13 cellular contexts compared by ENCODE assay signal in the genomic region with DNA sequence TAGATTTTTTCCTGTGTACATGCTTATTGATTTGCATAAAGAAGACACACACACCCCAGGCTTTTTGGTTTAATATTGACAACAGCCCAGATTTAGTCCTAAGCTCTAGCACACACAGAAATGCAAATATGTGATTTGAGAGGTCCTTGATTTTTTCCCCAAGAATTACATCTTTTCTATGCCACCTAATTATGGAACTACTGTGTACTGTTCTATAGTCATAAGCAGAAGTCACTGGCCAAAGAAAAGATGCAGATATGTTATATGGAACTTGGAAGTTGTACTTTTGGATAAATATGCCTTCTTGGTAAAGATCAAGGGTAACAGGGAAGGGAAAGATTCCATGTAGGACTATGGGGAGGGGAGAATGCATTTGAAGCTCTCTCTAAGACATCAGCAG.
DNase-seq lines count a peak whose midpoint lies in the region; ATAC-seq, FAIRE-seq and TF ChIP-seq lines count a peak whose summit lies in the region.
"Had no signal": no experiment of that assay in that cellular context is flagged by ENCODE, and none has a peak within 500 bp of the region (broad histone marks: within the 10 kb centered on the region; RNA-seq: fewer than 3 reads in every experiment).

No MANE protein-coding gene starts in this region.

- H3K4me3 ChIP-seq in OCI-LY7 (ENCODE audit: low read depth, low read length, poor library complexity, severe bottlenecking) (peak overlapping the region; percentile 14), transverse colon (no peak overlapping the region)

- FAIRE-seq in urothelium cell line (lab: Jason Lieb, UNC), result no peak

- no peak for DNase-seq in activated CD8-positive, alpha-beta memory T cell treated with anti-CD3 and anti-CD28 coated beads, Interleukin-2, amount 10 ng/mL, durations not matched to agents 7 days and 5 days
- no peak for DNase-seq in activated CD8-positive, alpha-beta memory T cell treated with anti-CD3 and anti-CD28 coated beads, Interleukin-2, amount 50 U/mL, for 48 hours
- DNase-seq in OCI-LY7 (ENCODE audit: low spot score) (no peak), transverse colon (no peak), A172 (ENCODE audit: low spot score) (no peak), urothelium cell line (ENCODE audit: low spot score) (no peak), HT-29 (ENCODE audit: low spot score) (no peak)
- DNase-seq: 8988T, EL, foreskin fibroblast, KBM-7, NCI-H510A had no signal

- H3K4me3 Mint-ChIP-seq in activated CD8-positive, alpha-beta memory T cell treated with anti-CD3 and anti-CD28 coated beads, Interleukin-2, amount 10 ng/mL, durations not matched to agents 7 days and 5 days, result peak overlapping the region; percentile 67

- no peaks in the 10 kb centered on the region for H3K36me3 ChIP-seq in OCI-LY7 (ENCODE audit: insufficient read depth, low read length)
- no peaks in the 10 kb centered on the region for H3K36me3 ChIP-seq in transverse colon

- intact Hi-C loops in OCI-LY7 (cut with micrococcal nuclease; ENCODE audit: unreplicated experiment), result no loop called here
- intact Hi-C loops in transverse colon (cut with DNase I; ENCODE audit: low total_unique reads), result no loop called here

- H3K4me2 ChIP-seq in OCI-LY7 (ENCODE audit: low read length), result peak overlapping the region; percentile 51

- no peak for TF ChIP-seq EP300 in transverse colon (IDR thresholded peaks at IDR 0.05; ENCODE audit: low read depth)

- no TSS peak for BruUV-seq in OCI-LY7 (replicated peaks; lab: Mats Ljungman, UMichigan)

- no peak for TF ChIP-seq CTCF in OCI-LY7 (conservative IDR thresholded peaks at IDR 0.05; ENCODE audit: low read length)
- no peak for TF ChIP-seq CTCF in transverse colon (IDR thresholded peaks at IDR 0.05)

- ATAC-seq in activated CD8-positive, alpha-beta memory T cell treated with anti-CD3 and anti-CD28 coated beads, Interleukin-2, amount 10 ng/mL, durations not matched to agents 7 days and 5 days, result no peak
- peak; percentile 23 for ATAC-seq in HG02938 (IDR thresholded peaks at IDR 0.05; ENCODE audit: unreplicated experiment)

- in situ Hi-C loops in transverse colon (cut with MboI; ENCODE audit: low pct_ligation_motif_present in 1 of 4, low pct_unique_long_range_greater_than_20kb in 1 of 4, low sequenced_read_pairs in 3 of 4), result no loop called here

- H3K79me2 ChIP-seq in OCI-LY7 (ENCODE audit: insufficient read depth, low read depth, low read length), result no peaks in the 10 kb centered on the region

- no peaks in the 10 kb centered on the region for H3K9me3 ChIP-seq in OCI-LY7 (ENCODE audit: low read length)
- H3K9me3 ChIP-seq in transverse colon, result no peaks in the 10 kb centered on the region

- H3K36me3 Mint-ChIP-seq in activated CD8-positive, alpha-beta memory T cell treated with anti-CD3 and anti-CD28 coated beads, Interleukin-2, amount 10 ng/mL, durations not matched to agents 7 days and 5 days, result peaks cover 7% of the 10 kb centered on the region

- H3K4me1 ChIP-seq in OCI-LY7 (ENCODE audit: insufficient read depth, low read length, poor library complexity, severe bottlenecking), result peaks cover 9% of the 10 kb centered on the region
- H3K4me1 ChIP-seq in transverse colon, result peaks cover 14 to 53% (median 26%) of the 10 kb centered on the region in 4 donors

- H2AFZ ChIP-seq in OCI-LY7 (ENCODE audit: low read length), result peak overlapping the region; percentile 48; the same call in 1 of the 2 replicates

- H3K27ac Mint-ChIP-seq in activated CD8-positive, alpha-beta memory T cell treated with anti-CD3 and anti-CD28 coated beads, Interleukin-2, amount 10 ng/mL, durations not matched to agents 7 days and 5 days, result peak overlapping the region; percentile 82

- no peaks in the 10 kb centered on the region for H3K9me3 Mint-ChIP-seq in activated CD8-positive, alpha-beta memory T cell treated with anti-CD3 and anti-CD28 coated beads, Interleukin-2, amount 10 ng/mL, durations not matched to agents 7 days and 5 days (ENCODE audit: low read depth)

- H3K4me1 Mint-ChIP-seq in activated CD8-positive, alpha-beta memory T cell treated with anti-CD3 and anti-CD28 coated beads, Interleukin-2, amount 10 ng/mL, durations not matched to agents 7 days and 5 days, result peaks cover 22% of the 10 kb centered on the region

- H3K27ac ChIP-seq in OCI-LY7 (ENCODE audit: low read depth, low read length, poor library complexity, severe bottlenecking) (no peak overlapping the region), transverse colon (peak overlapping the region; percentile 10 to 54 (median 20))

- H3K27me3 ChIP-seq in transverse colon, result no peaks in the 10 kb centered on the region

- no peaks in the 10 kb centered on the region for H4K20me1 ChIP-seq in OCI-LY7 (ENCODE audit: insufficient read depth, low read length)

- TF ChIP-seq POLR2A in transverse colon (IDR thresholded peaks at IDR 0.05), result no peak

- no peaks in the 10 kb centered on the region for H3K9me2 ChIP-seq in OCI-LY7 (ENCODE audit: insufficient read depth, low read length)

- H3K27me3 Mint-ChIP-seq in activated CD8-positive, alpha-beta memory T cell treated with anti-CD3 and anti-CD28 coated beads, Interleukin-2, amount 10 ng/mL, durations not matched to agents 7 days and 5 days, result no peaks in the 10 kb centered on the region

- POLR2A ChIA-PET in OCI-LY7 (lab: Charles Lee), result interaction anchor here (1.3 kb wide), 1 partner anchor 24 kb away, joined by 5 read pairs; no protein-coding TSS in a partner anchor

- CTCF ChIA-PET in activated CD8-positive, alpha-beta memory T cell treated with anti-CD3 and anti-CD28 coated beads, Interleukin-2, amount 10 ng/mL, durations not matched to agents 7 days and 5 days (lab: Charles Lee), result interaction anchor here (0.6 to 1.4 kb wide), 6 partner anchors 13 to 423 kb away, joined by 3 to 4 read pairs (median 3); no protein-coding TSS in a partner anchor
- CTCF ChIA-PET in OCI-LY7 (lab: Charles Lee; ENCODE audit: unreplicated experiment), result no interaction called here
